Comparison of ENCODE assay signal across 27 cellular contexts in genomic region chr3:167631471-167631870, GRCh38. TPM values are rescaled to one million over a fixed set of nuclear protein-coding genes. Genes with fewer than 3 reads are reported as not detected.
A peak's percentile ranks its signal among the peaks of the same experiment; 100 is the strongest.
DNase-seq lines count a peak whose midpoint lies in the region; ATAC-seq, FAIRE-seq and TF ChIP-seq lines count a peak whose summit lies in the region.
"Had no signal": no experiment of that assay in that cellular context is flagged by ENCODE, and none has a peak within 500 bp of the region (broad histone marks: within the 10 kb centered on the region; RNA-seq: fewer than 3 reads in every experiment).

No MANE protein-coding gene starts in this region.

- H3K9ac ChIP-seq in SK-N-SH: no peak overlapping the region
- H3K9ac ChIP-seq: BLaER1 had no signal

- no peak overlapping the region for H3K27ac ChIP-seq in SK-N-SH (ENCODE audit: low read depth in 2 of 2, low read length in 1 of 2)
- no peak overlapping the region for H3K27ac ChIP-seq in A549
- H3K27ac ChIP-seq in small intestine (ENCODE audit: low read depth in 1 of 2, low read length in 1 of 2): no peak overlapping the region
- H3K27ac ChIP-seq in testis: no peak overlapping the region
- H3K27ac ChIP-seq: 22Rv1, BLaER1 had no signal

- DNase-seq in SK-N-SH: no peak
- no peak for DNase-seq in A549 (ENCODE audit: low read depth in 1 of 2, low spot score in 1 of 2)
- no peak for DNase-seq in WTC11 (ENCODE audit: low spot score)
- peak; percentile 3 for DNase-seq in small intestine
- DNase-seq in testis: no peak
- no peak for DNase-seq in activated gamma-delta T cell treated with Interleukin-2 at 50 U/mL for 16 hours
- DNase-seq: ACHN; BE2C; C1 segment of cervical spinal cord; CD4-positive, alpha-beta memory T cell; CD4-positive, CD25-positive, alpha-beta regulatory T cell; CD8-positive, alpha-beta memory T cell; COR-L47; DMS 273 treated with DMSO at 0.1 percent for 48 hours; DMS153; DMS53; DMS79 treated with DMSO at 0.1 percent for 48 hours; GF-D8 had no signal

- no peaks in the 10 kb centered on the region for H3K9me2 ChIP-seq in SK-N-SH

- H4K20me1 ChIP-seq in SK-N-SH (ENCODE audit: insufficient read depth): no peaks in the 10 kb centered on the region
- H4K20me1 ChIP-seq: BLaER1 had no signal

- no peaks in the 10 kb centered on the region for H3K79me2 ChIP-seq in SK-N-SH (ENCODE audit: insufficient read depth)

- H3K4me1 ChIP-seq in SK-N-SH (ENCODE audit: control insufficient read depth in 1 of 2, insufficient read depth in 2 of 2, low read depth in 1 of 2, low read length in 1 of 2): no peaks in the 10 kb centered on the region
- no peaks in the 10 kb centered on the region for H3K4me1 ChIP-seq in A549
- no peaks in the 10 kb centered on the region for H3K4me1 ChIP-seq in small intestine (ENCODE audit: control insufficient read depth in 2 of 2, insufficient read depth in 1 of 2, low read depth in 1 of 2, low read length in 1 of 2)
- no peaks in the 10 kb centered on the region for H3K4me1 ChIP-seq in testis
- H3K4me1 ChIP-seq: BE2C, BLaER1 had no signal

- no peak overlapping the region for H3K4me2 ChIP-seq in SK-N-SH
- no peak overlapping the region for H3K4me2 ChIP-seq in A549
- H3K4me2 ChIP-seq: BLaER1 had no signal

- H3K27ac Mint-ChIP-seq in WTC11: 0 out of 2 replicates have a peak overlapping the region, but pooled peaks have one; percentile 1
- H3K27ac Mint-ChIP-seq: CD4-positive, alpha-beta memory T cell; CD4-positive, CD25-positive, alpha-beta regulatory T cell had no signal

- ATAC-seq in SK-N-SH treated with all-trans-retinoic acid at 6 μM for 48 hours (no peak), A549 (no peak), WTC11 (no peak)

- TF ChIP-seq EP300 in SK-N-SH (IDR thresholded peaks at IDR 0.05; ENCODE audit: borderline replicate concordance in 1 of 2, low read depth in 1 of 2, low read length in 1 of 2): no peak
- TF ChIP-seq EP300 in A549 (IDR thresholded peaks at IDR 0.05): no peak

- H3K36me3 Mint-ChIP-seq in WTC11: no peaks in the 10 kb centered on the region
- H3K36me3 Mint-ChIP-seq: CD4-positive, alpha-beta memory T cell; CD4-positive, CD25-positive, alpha-beta regulatory T cell; CD8-positive, alpha-beta memory T cell had no signal

- H3K4me3 ChIP-seq in SK-N-SH (ENCODE audit: low read depth in 2 of 2, low read length in 1 of 2) (no peak overlapping the region), A549 (no peak overlapping the region), small intestine (ENCODE audit: low read depth in 1 of 2, low read length in 2 of 2) (no peak overlapping the region), testis (no peak overlapping the region)
- H3K4me3 ChIP-seq: BLaER1 had no signal

- H3K4me3 Mint-ChIP-seq in WTC11: no peak overlapping the region
- H3K4me3 Mint-ChIP-seq: CD14-positive monocyte; CD4-positive, alpha-beta memory T cell; CD4-positive, CD25-positive, alpha-beta regulatory T cell; CD8-positive, alpha-beta memory T cell had no signal

- POLR2A ChIA-PET in SK-N-SH (lab: Yijun Ruan, JAX): no interaction called here
- POLR2A ChIA-PET in A549 (lab: Yijun Ruan, JAX): no interaction called here
- POLR2A ChIA-PET in WTC11 (lab: Charles Lee): no interaction called here

- H3K9me3 Mint-ChIP-seq in WTC11: peaks cover 3% of the 10 kb centered on the region
- H3K9me3 Mint-ChIP-seq: CD14-positive monocyte; CD4-positive, CD25-positive, alpha-beta regulatory T cell had no signal

- H3K27me3 Mint-ChIP-seq in WTC11 (ENCODE audit: low read depth): no peaks in the 10 kb centered on the region
- H3K27me3 Mint-ChIP-seq: CD4-positive, CD25-positive, alpha-beta regulatory T cell had no signal

- no peaks in the 10 kb centered on the region for H3K27me3 ChIP-seq in SK-N-SH (ENCODE audit: insufficient read depth)
- no peaks in the 10 kb centered on the region for H3K27me3 ChIP-seq in small intestine (ENCODE audit: control insufficient read depth in 2 of 2, insufficient read depth in 2 of 2, low read length in 2 of 2)
- H3K27me3 ChIP-seq in testis: no peaks in the 10 kb centered on the region
- H3K27me3 ChIP-seq: BE2C, BLaER1 had no signal

- H3K9me3 ChIP-seq in SK-N-SH: no peaks in the 10 kb centered on the region
- no peaks in the 10 kb centered on the region for H3K9me3 ChIP-seq in A549
- no peaks in the 10 kb centered on the region for H3K9me3 ChIP-seq in small intestine (ENCODE audit: control insufficient read depth, low read depth)
- H3K9me3 ChIP-seq in testis: no peaks in the 10 kb centered on the region
- H3K9me3 ChIP-seq: BE2C, BLaER1 had no signal

- H3K4me1 Mint-ChIP-seq in WTC11: peaks cover 1% of the 10 kb centered on the region
- H3K4me1 Mint-ChIP-seq: CD14-positive monocyte; CD4-positive, alpha-beta memory T cell; CD8-positive, alpha-beta memory T cell had no signal

- no peaks in the 10 kb centered on the region for H3F3A ChIP-seq in SK-N-SH (replicated peaks; ENCODE audit: insufficient read depth)

- TF ChIP-seq POLR2A in A549 (IDR thresholded peaks at IDR 0.05; ENCODE audit: low read length) (no peak), testis (IDR thresholded peaks at IDR 0.05) (no peak)

- TF ChIP-seq CTCF in SK-N-SH (IDR thresholded peaks at IDR 0.05) (no peak), A549 (IDR thresholded peaks at IDR 0.05) (no peak), WTC11 (IDR thresholded peaks at IDR 0.05) (no peak), testis (IDR thresholded peaks at IDR 0.05) (no peak)

- intact Hi-C loops in testis (cut with DNase I; ENCODE audit: low total_unique reads): no loop called here

- no peaks in the 10 kb centered on the region for H3K36me3 ChIP-seq in SK-N-SH (replicated peaks in 1 of 2; ENCODE audit: control insufficient read depth in 1 of 2, insufficient read depth in 2 of 2, low read length in 1 of 2)
- no peaks in the 10 kb centered on the region for H3K36me3 ChIP-seq in small intestine (ENCODE audit: control insufficient read depth in 2 of 2, insufficient read depth in 2 of 2, low read length in 2 of 2)
- no peaks in the 10 kb centered on the region for H3K36me3 ChIP-seq in testis (ENCODE audit: low read depth, missing control alignments)
- H3K36me3 ChIP-seq: BE2C, BLaER1 had no signal

- TF ChIP-seq RAD21 in SK-N-SH (IDR thresholded peaks at IDR 0.05; ENCODE audit: low read length): no peak
- TF ChIP-seq RAD21 in A549 (conservative IDR thresholded peaks at IDR 0.05 in 1 of 2, IDR thresholded peaks at IDR 0.05 in 1 of 2): no peak

- no peak for FAIRE-seq in A549 (lab: Jason Lieb, UNC)
- no peak for FAIRE-seq in small intestine (lab: Jason Lieb, UNC)
- FAIRE-seq: G401.6, GM12891, GM19239 had no signal

- WGBS in SK-N-SH (ENCODE audit: low lambda C conversion rate): 16% methylated on average over 5 of the region's 5 CpGs
- 14% methylated on average over 5 of the region's 5 CpGs for WGBS in A549 (ENCODE audit: missing lambda C conversion rate)
- 50 to 63% (median 51%) methylated on average over 5 of the region's 5 CpGs for WGBS in small intestine, 3 donors
- WGBS in testis, 2 donors: 54 to 63% methylated on average over 5 of the region's 5 CpGs

- CTCF ChIA-PET in SK-N-SH (lab: Yijun Ruan, JAX) (no interaction called here), A549 (lab: Yijun Ruan, JAX) (no interaction called here), WTC11 (lab: Charles Lee) (no interaction called here)

- peak overlapping the region; percentile 3; the same call in 1 of the 2 replicates for H2AFZ ChIP-seq in SK-N-SH (ENCODE audit: low read depth)

TF ChIP-seq in SK-N-SH, 30 proteins besides CTCF, POLR2A, EP300 and RAD21 (continues in another document):
- TF ChIP-seq NFIC (IDR thresholded peaks at IDR 0.05; ENCODE audit: borderline replicate concordance): no peak
- TF ChIP-seq CHD2 (IDR thresholded peaks at IDR 0.05; ENCODE audit: low read length, partially characterized antibody): no peak

TF ChIP-seq in SK-N-SH treated with all-trans-retinoic acid at 6 μM for 48 hours, 23 proteins besides CTCF, POLR2A, EP300 and RAD21 (continues in another document):
- TF ChIP-seq ESRRG (CRISPR knock-in tag; IDR thresholded peaks at IDR 0.05): no peak
- TF ChIP-seq ZFP30 (CRISPR knock-in tag; IDR thresholded peaks at IDR 0.05): no peak
- TF ChIP-seq ZC3H10 (CRISPR knock-in tag; IDR thresholded peaks at IDR 0.05): no peak
- no peak for TF ChIP-seq ZFP3 (CRISPR knock-in tag; IDR thresholded peaks at IDR 0.05)
- TF ChIP-seq OSR1 (CRISPR knock-in tag; IDR thresholded peaks at IDR 0.05): no peak

TF ChIP-seq in A549, 52 proteins besides CTCF, POLR2A, EP300 and RAD21 (continues in another document):
- no peak for TF ChIP-seq RARB (CRISPR knock-in tag; IDR thresholded peaks at IDR 0.05)
- TF ChIP-seq ZNF302 (CRISPR knock-in tag; IDR thresholded peaks at IDR 0.05): no peak
- TF ChIP-seq, protein P1, sequence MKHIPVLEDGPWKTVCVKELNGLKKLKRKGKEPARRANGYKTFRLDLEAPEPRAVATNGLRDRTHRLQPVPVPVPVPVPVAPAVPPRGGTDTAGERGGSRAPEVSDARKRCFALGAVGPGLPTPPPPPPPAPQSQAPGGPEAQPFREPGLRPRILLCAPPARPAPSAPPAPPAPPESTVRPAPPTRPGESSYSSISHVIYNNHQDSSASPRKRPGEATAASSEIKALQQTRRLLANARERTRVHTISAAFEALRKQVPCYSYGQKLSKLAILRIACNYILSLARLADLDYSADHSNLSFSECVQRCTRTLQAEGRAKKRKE (CRISPR knock-in tag; IDR thresholded peaks at IDR 0.05; ENCODE audit: low read depth): no peak
- TF ChIP-seq HOXB5 (CRISPR knock-in tag; IDR thresholded peaks at IDR 0.05): no peak

TF ChIP-seq in WTC11, 78 proteins besides CTCF, POLR2A, EP300 and RAD21 (continues in another document):
- TF ChIP-seq USF1 (CRISPR knock-in tag; IDR thresholded peaks at IDR 0.05) (no peak), GABPB1 (CRISPR knock-in tag; IDR thresholded peaks at IDR 0.05) (no peak), ELF4 (CRISPR knock-in tag; IDR thresholded peaks at IDR 0.05; ENCODE audit: low read depth) (no peak), CREB1 (CRISPR knock-in tag; IDR thresholded peaks at IDR 0.05) (no peak)

RNA-seq across cellular contexts. Expression of gene WDR49, which starts 22.3 kb away (rescaled TPM):
- polyA plus RNA-seq in SK-N-SH (2012; rRNA removed) (not detected in 2 replicates), A549 (2011; rRNA removed) (not detected in 2 replicates), A549 (2017; fragmentation: RNase III; extraction: RNeasy Plus Mini Kit Qiagen cat#74134 plus additional on column Dnase treatment) (not detected in 3 replicates), small intestine (1 to 10 TPM in 2 of 3 donors, under 1 TPM in 1; 0.60 to 5.6 (median 3.8) TPM), testis (ENCODE audit: insufficient read depth, low read depth, low replicate concordance) (0.83 TPM)
- polyA plus RNA-seq in SK-N-SH (2012; cell fraction: cytosol; rRNA removed): not detected in 2 replicates
- polyA plus RNA-seq in SK-N-SH (2012; cell fraction: nucleus; rRNA removed): not detected in 2 replicates
- polyA plus RNA-seq in A549 (2012; cell fraction: cytosol; rRNA removed): not detected in 2 replicates
- not detected in 2 replicates for polyA plus RNA-seq in A549 (2012; cell fraction: nucleus; rRNA removed)
- 0.37 TPM in 1 of 2 replicates, not detected in the other for polyA minus RNA-seq in A549 (2011; rRNA and poly(A)+ RNA removed)
- total RNA-seq in WTC11 (2021) (0.73 to 1.1 TPM (median 0.92 TPM) in 3 replicates), testis (under 1 TPM; 0.55 to 0.93 TPM)
- total RNA-seq: A673 had no signal
- polyA plus RNA-seq: AG04450; CD4-positive, alpha-beta memory T cell; CD4-positive, CD25-positive, alpha-beta regulatory T cell; CD8-positive, alpha-beta memory T cell had no signal
